In the genomic region with DNA sequence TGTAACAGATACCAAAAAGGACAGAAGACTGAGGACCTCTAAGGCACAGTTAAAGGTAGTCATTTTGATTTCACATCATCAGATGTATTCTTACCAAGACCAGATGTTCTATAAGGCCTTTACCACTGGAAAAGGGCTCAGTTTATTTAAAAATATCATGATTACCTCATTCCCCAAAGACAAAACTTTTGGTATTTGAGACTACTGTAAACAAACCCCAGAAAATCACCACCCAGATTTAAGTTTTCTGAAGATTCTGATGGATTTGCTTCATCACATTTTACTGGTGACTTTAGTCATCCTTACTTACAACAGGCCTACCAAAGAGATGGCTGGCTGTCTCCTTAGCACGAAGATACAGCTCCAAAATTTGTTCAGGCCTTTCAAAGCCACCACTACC, we compare ENCODE assay signal across 20 cellular contexts. TPM values are rescaled to one million over a fixed set of nuclear protein-coding genes. Genes with fewer than 3 reads are reported as not detected.
DNase-seq lines count a peak whose midpoint lies in the region; ATAC-seq and TF ChIP-seq lines count a peak whose summit lies in the region.
"Had no signal": no experiment of that assay in that cellular context is flagged by ENCODE, and none has a peak within 500 bp of the region (broad histone marks: within the 10 kb centered on the region; RNA-seq: fewer than 3 reads in every experiment).

No MANE protein-coding gene starts in this region.

- H2BK20ac ChIP-seq in IMR-90 (ENCODE audit: low read depth, low read length): no peak overlapping the region

- ATAC-seq in IMR-90 (ENCODE audit: low read depth): peak; percentile 33; the same call in 1 of the 2 replicates
- ATAC-seq in naive thymus-derived CD8-positive, alpha-beta T cell: no peak
- ATAC-seq: HCT116, K562 had no signal

- H3K4ac ChIP-seq in IMR-90 (ENCODE audit: low read depth, low read length): no peak overlapping the region
- H3K4ac ChIP-seq in trophoblast cell (ENCODE audit: low read depth, low read length): peak overlapping the region; percentile 95

- H3K4me3 ChIP-seq in IMR-90 (ENCODE audit: insufficient read depth, low read depth, low read length): no peak overlapping the region
- H3K4me3 ChIP-seq in trophoblast cell (ENCODE audit: low read depth, low read length): no peak overlapping the region
- H3K4me3 ChIP-seq: BLaER1 treated with 17β-estradiol and CSF1 and Interleukin-3, amounts not matched to agents 10 nM and 100 nM; K562; MG63; SJCRH30 had no signal

- H2AFZ ChIP-seq in IMR-90 (replicated peaks; ENCODE audit: low read length, poor library complexity) (no peak overlapping the region), trophoblast cell (ENCODE audit: insufficient read depth, low read length, poor library complexity) (no peak overlapping the region)

- H3K27me3 Mint-ChIP-seq in naive thymus-derived CD8-positive, alpha-beta T cell: peaks cover 5 to 40% (median 18%) of the 10 kb centered on the region in 5 donors

- H4K91ac ChIP-seq in IMR-90 (ENCODE audit: insufficient read depth, low read depth, low read length) (no peak overlapping the region), trophoblast cell (ENCODE audit: low read depth, low read length) (no peak overlapping the region)

- CTCF ChIA-PET in IMR-90 (lab: Yijun Ruan, JAX): interaction anchor here (0.6 kb wide), 1 partner anchor 91 kb away, joined by 3 read pairs; no protein-coding TSS in a partner anchor

- H3K4me1 Mint-ChIP-seq in naive thymus-derived CD8-positive, alpha-beta T cell: no peaks in the 10 kb centered on the region
- H3K4me1 Mint-ChIP-seq: CD4-positive, alpha-beta memory T cell had no signal

- H3K9me3 Mint-ChIP-seq in naive thymus-derived CD8-positive, alpha-beta T cell: no peaks in the 10 kb centered on the region
- H3K9me3 Mint-ChIP-seq: CD4-positive, alpha-beta memory T cell had no signal

- H3K4me3 Mint-ChIP-seq in naive thymus-derived CD8-positive, alpha-beta T cell: no peak overlapping the region
- H3K4me3 Mint-ChIP-seq: CD4-positive, alpha-beta memory T cell had no signal

- no peak overlapping the region for H4K12ac ChIP-seq in trophoblast cell (ENCODE audit: low read depth, low read length)

- TF ChIP-seq CTCF in IMR-90 (conservative IDR thresholded peaks at IDR 0.05; ENCODE audit: low read depth, low read length): no peak

- no peak overlapping the region for H2AK9ac ChIP-seq in IMR-90 (replicated peaks; ENCODE audit: low read depth, low read length, poor library complexity)

- H3K27ac ChIP-seq in IMR-90 (ENCODE audit: insufficient read depth, low read length) (peak overlapping the region; percentile 32; the same call in 1 of the 2 replicates), trophoblast cell (ENCODE audit: low read depth, low read length) (no peak overlapping the region)
- H3K27ac ChIP-seq: BLaER1 treated with 17β-estradiol and CSF1 and Interleukin-3, amounts not matched to agents 10 nM and 100 nM; SJCRH30 had no signal

- H3K36me3 Mint-ChIP-seq in naive thymus-derived CD8-positive, alpha-beta T cell: peaks cover 0 to 2% (median 0%) of the 10 kb centered on the region in 3 donors
- H3K36me3 Mint-ChIP-seq: CD4-positive, alpha-beta memory T cell had no signal

- intact Hi-C loops in IMR-90 (cut with micrococcal nuclease): loop anchor here (5.0 kb wide), 1 partner anchor 77 kb away; no protein-coding TSS in a partner anchor

- no peak overlapping the region for H3K14ac ChIP-seq in IMR-90 (replicated peaks; ENCODE audit: low read depth, low read length)
- H3K14ac ChIP-seq in trophoblast cell (ENCODE audit: low read length): no peak overlapping the region

- POLR2A ChIA-PET in IMR-90 (lab: Charles Lee; ENCODE audit: unreplicated experiment): no interaction called here
- POLR2A ChIA-PET in naive thymus-derived CD8-positive, alpha-beta T cell (lab: Charles Lee): no interaction called here

- H3K27me3 ChIP-seq in IMR-90 (ENCODE audit: control insufficient read depth, insufficient read depth, low read length): no peaks in the 10 kb centered on the region
- no peaks in the 10 kb centered on the region for H3K27me3 ChIP-seq in trophoblast cell (ENCODE audit: insufficient read depth, low read length)
- H3K27me3 ChIP-seq: BLaER1 treated with 17β-estradiol and CSF1 and Interleukin-3, amounts not matched to agents 10 nM and 100 nM; MG63; SJCRH30 had no signal

- H3K4me2 ChIP-seq in IMR-90 (ENCODE audit: low read depth, low read length) (no peak overlapping the region), trophoblast cell (ENCODE audit: low read length) (no peak overlapping the region)
- H3K4me2 ChIP-seq: BLaER1 treated with 17β-estradiol and CSF1 and Interleukin-3, amounts not matched to agents 10 nM and 100 nM had no signal

- H4K20me1 ChIP-seq in IMR-90 (ENCODE audit: insufficient read depth, low read length): peaks cover 74% of the 10 kb centered on the region

- H3K23ac ChIP-seq in IMR-90 (ENCODE audit: low read depth, low read length) (no peak overlapping the region), trophoblast cell (ENCODE audit: low read length) (no peak overlapping the region)

- H3K9ac ChIP-seq in IMR-90 (ENCODE audit: low read depth, low read length): no peak overlapping the region
- no peak overlapping the region for H3K9ac ChIP-seq in trophoblast cell (ENCODE audit: low read length)
- H3K9ac ChIP-seq: BLaER1 treated with 17β-estradiol and CSF1 and Interleukin-3, amounts not matched to agents 10 nM and 100 nM had no signal

- no peak for TF ChIP-seq POLR2A in IMR-90 (IDR thresholded peaks at IDR 0.05; ENCODE audit: low read depth, low read length)

- no peak for TF ChIP-seq RAD21 in IMR-90 (IDR thresholded peaks at IDR 0.05; ENCODE audit: low read length)

- H3K27ac Mint-ChIP-seq in naive thymus-derived CD8-positive, alpha-beta T cell: no peak overlapping the region
- H3K27ac Mint-ChIP-seq: CD4-positive, alpha-beta memory T cell had no signal

- H3K79me1 ChIP-seq in IMR-90 (ENCODE audit: low read depth in 1 of 2, low read length in 2 of 2) (peaks cover 18 to 60% of the 10 kb centered on the region in 2 experiments), trophoblast cell (ENCODE audit: low read length) (no peaks in the 10 kb centered on the region)

- DNase-seq in IMR-90: peak; percentile 65
- DNase-seq in dedifferentiated amniotic fluid mesenchymal stem cell (ENCODE audit: extremely low spot score): peak; percentile 46
- no peak for DNase-seq in trophoblast cell
- DNase-seq in islet precursor cell: no peak
- DNase-seq in NCI-H187 (lab: John Stamatoyannopoulos, UW): no peak
- no peak for DNase-seq in COLO668 (lab: John Stamatoyannopoulos, UW; ENCODE audit: unreplicated experiment)
- no peak for DNase-seq in naive thymus-derived CD8-positive, alpha-beta T cell
- DNase-seq: CD4-positive, alpha-beta memory T cell; DMS153; GOT3; MG63; NCI-H1417; NCI-H1694 treated with DMSO at 0.1 percent for 48 hours; NCI-H446; NCI-H526; OCI-M1; SJCRH30 had no signal

- H4K8ac ChIP-seq in IMR-90 (ENCODE audit: low read depth in 2 of 2, low read length in 2 of 2) (no peak overlapping the region), trophoblast cell (ENCODE audit: low read depth, low read length) (no peak overlapping the region)

- H3K56ac ChIP-seq in IMR-90 (ENCODE audit: extremely low read depth, insufficient read depth, low read length): no peak overlapping the region

- peaks cover 6% of the 10 kb centered on the region for H3K4me1 ChIP-seq in IMR-90 (ENCODE audit: control insufficient read depth, insufficient read depth, low read length)
- H3K4me1 ChIP-seq in trophoblast cell (ENCODE audit: control insufficient read depth in 1 of 2, insufficient read depth in 2 of 2, low read length in 2 of 2): no peaks in the 10 kb centered on the region
- H3K4me1 ChIP-seq: SJCRH30 had no signal

- in situ Hi-C loops in IMR-90 (cut with MboI; ENCODE audit: low sequenced_read_pairs): loop anchor here (5.0 kb wide), 1 partner anchor 123 kb away; no protein-coding TSS in a partner anchor

- no peak overlapping the region for H2BK12ac ChIP-seq in trophoblast cell (ENCODE audit: low read length)

- H2AK5ac ChIP-seq in IMR-90 (ENCODE audit: low read depth, low read length) (no peak overlapping the region), trophoblast cell (ENCODE audit: low read length) (no peak overlapping the region)

- BruUV-seq in IMR-90 (replicated peaks; lab: Mats Ljungman, UMichigan): no TSS peak

- no peak overlapping the region for H4K5ac ChIP-seq in IMR-90 (ENCODE audit: low read depth, low read length)

- dilution Hi-C loops in IMR-90 (cut with HindIII; ENCODE audit: low sequenced_read_pairs, unreplicated experiment): no loop called here

- 100% methylated on average over 1 of the region's 1 CpG; no CpG with 5 or more reads in 1 of the 2 experiments for WGBS in IMR-90 (ENCODE audit: extremely low coverage in 2 of 2, insufficient read length in 1 of 2), 2 experiments
- WGBS in trophoblast cell (ENCODE audit: extremely low coverage, insufficient coverage, insufficient read length): no CpG with 5 or more reads among the region's 1 CpG

- H3K9me1 ChIP-seq in IMR-90 (ENCODE audit: insufficient read depth, low read length): peaks cover 9% of the 10 kb centered on the region

- H2BK5ac ChIP-seq in IMR-90 (ENCODE audit: low read depth, low read length, poor library complexity, severe bottlenecking) (no peak overlapping the region), trophoblast cell (ENCODE audit: low read depth, low read length, poor library complexity) (no peak overlapping the region)

- H3K9me3 ChIP-seq in IMR-90 (ENCODE audit: control insufficient read depth, insufficient read depth, low read length): no peaks in the 10 kb centered on the region
- H3K9me3 ChIP-seq in trophoblast cell (ENCODE audit: insufficient read depth, low read depth, low read length): no peaks in the 10 kb centered on the region

- peaks cover 5% of the 10 kb centered on the region for H3K79me2 ChIP-seq in trophoblast cell (ENCODE audit: control insufficient read depth, insufficient read depth, low read length, poor library complexity)

- H2BK15ac ChIP-seq in IMR-90 (ENCODE audit: low read depth, low read length): no peak overlapping the region

- H2BK120ac ChIP-seq in IMR-90 (ENCODE audit: low read depth, low read length) (no peak overlapping the region), trophoblast cell (ENCODE audit: insufficient read depth, low read length, poor library complexity) (no peak overlapping the region)

- H3K36me3 ChIP-seq in IMR-90 (ENCODE audit: control insufficient read depth, insufficient read depth, low read length): peaks cover 2% of the 10 kb centered on the region; the same call in 1 of the 2 replicates
- peaks cover 2 to 4% of the 10 kb centered on the region in 2 experiments for H3K36me3 ChIP-seq in trophoblast cell (ENCODE audit: control insufficient read depth in 1 of 2, insufficient read depth in 2 of 2, low read length in 2 of 2)

- no peak overlapping the region for H3K18ac ChIP-seq in IMR-90 (ENCODE audit: low read depth, low read length)
- no peak overlapping the region for H3K18ac ChIP-seq in trophoblast cell (ENCODE audit: low read length)

RNA-seq across cellular contexts. Expression of a gene that starts 8.3 kb away (rescaled TPM):
- 82.5 and 86.9 TPM in 2 replicates for total RNA-seq in IMR-90 (2012; rRNA removed)
- 47.4 and 61.3 TPM in 2 replicates for polyA plus RNA-seq in IMR-90 (2012; rRNA removed)
- 7.3 and 9.4 TPM in 2 replicates for polyA plus RNA-seq in IMR-90 (2012; cell fraction: cytosol; rRNA removed)
- 10.8 and 45.1 TPM in 2 replicates for polyA plus RNA-seq in IMR-90 (2012; cell fraction: nucleus; rRNA removed; ENCODE audit: low replicate concordance)
- polyA plus RNA-seq in trophoblast cell (2013): 106 and 111 TPM in 2 replicates
- under 1 TPM; 0.27 to 0.29 TPM for total RNA-seq in naive thymus-derived CD8-positive, alpha-beta T cell
- under 1 TPM in 1 of 3 donors, not detected in 2; 0.07 TPM for polyA plus RNA-seq in naive thymus-derived CD8-positive, alpha-beta T cell
- polyA plus RNA-seq: CD4-positive, alpha-beta memory T cell had no signal

Comparison
In these comparisons a context has a peak if more than half of its experiments do, and no peak if none do; other contexts are left out.
1. DNase-seq: peak in IMR-90 (single experiment) and dedifferentiated amniotic fluid mesenchymal stem cell (single experiment); none in trophoblast cell (0 of 2), islet precursor cell (single experiment), NCI-H187 (0 of 2), COLO668 (single experiment) and naive thymus-derived CD8-positive, alpha-beta T cell (0 of 10).
2. RNA of a gene that starts 8.3 kb away (total RNA-seq): 82.5 to 86.9 TPM in IMR-90; 0.27 to 0.29 TPM in naive thymus-derived CD8-positive, alpha-beta T cell; every median in the first group is over 10 times any median in the second.